In the genomic region with DNA sequence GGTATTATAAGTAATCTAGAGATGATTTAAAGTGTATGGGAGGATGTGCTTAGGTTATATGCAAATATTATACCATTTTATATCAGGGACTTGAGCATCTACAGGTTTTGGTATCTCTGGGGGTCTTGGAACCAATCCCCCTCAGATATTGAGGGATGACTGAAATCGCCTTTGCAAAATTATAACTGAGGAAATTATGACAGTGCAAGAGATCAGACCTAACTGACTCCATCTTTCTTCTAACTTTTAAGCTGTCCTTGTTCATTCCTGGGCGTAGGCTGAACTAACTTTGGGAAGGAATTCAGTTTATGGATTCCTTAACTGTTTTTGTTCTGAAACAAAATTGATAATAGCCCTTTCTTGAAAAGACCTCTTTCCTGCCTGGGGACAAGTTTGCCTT, we compare ENCODE assay signal across 20 cellular contexts.
"Had no signal": no experiment of that assay in that cellular context is flagged by ENCODE, and none has a peak within 500 bp of the region (broad histone marks: within the 10 kb centered on the region; RNA-seq: fewer than 3 reads in every experiment).

No MANE protein-coding gene starts in this region.

- H3K27me3 ChIP-seq: heart right ventricle, sigmoid colon had no signal

- H3K27ac ChIP-seq: coronary artery, heart right ventricle, lower lobe of right lung, thoracic aorta had no signal

- H3K4me3 ChIP-seq: coronary artery, heart right ventricle, lower lobe of right lung, sigmoid colon, thoracic aorta had no signal

- H3K27me3 Mint-ChIP-seq: activated naive CD8-positive, alpha-beta T cell treated with anti-CD3 and anti-CD28 coated beads, Interleukin-2, amount 10 ng/mL, durations not matched to agents 7 days and 5 days; progenitor cell of endocrine pancreas had no signal

- H3K4me3 Mint-ChIP-seq: activated naive CD4-positive, alpha-beta T cell treated with anti-CD3 and anti-CD28 coated beads for 36 hours; activated naive CD8-positive, alpha-beta T cell treated with anti-CD3 and anti-CD28 coated beads, Interleukin-2, amount 10 ng/mL, durations not matched to agents 7 days and 5 days; natural killer cell; T-helper 1 cell treated with Interleukin-12 subunit alpha and Interleukin-12 subunit beta and Interleukin-4 antibody, amounts not matched to agents 30 μg/mL and 1 μg/mL, for 36 hours; WTC11 had no signal

- H3K27ac Mint-ChIP-seq: activated naive CD4-positive, alpha-beta T cell treated with anti-CD3 and anti-CD28 coated beads for 36 hours; activated naive CD8-positive, alpha-beta T cell treated with anti-CD3 and anti-CD28 coated beads, Interleukin-2, amount 10 ng/mL, durations not matched to agents 7 days and 5 days; natural killer cell; progenitor cell of endocrine pancreas; T-helper 1 cell treated with Interleukin-12 subunit alpha and Interleukin-12 subunit beta and Interleukin-4 antibody, amounts not matched to agents 30 μg/mL and 1 μg/mL, for 36 hours; WTC11 had no signal

- H3K9me3 ChIP-seq: heart right ventricle, lower lobe of right lung, sigmoid colon, thoracic aorta had no signal

- ATAC-seq: lower lobe of right lung, natural killer cell had no signal

- H3K4me1 Mint-ChIP-seq: natural killer cell had no signal

- FAIRE-seq: bronchial epithelial cell, kidney had no signal

- H3K36me3 ChIP-seq: heart right ventricle, lower lobe of right lung, sigmoid colon, thoracic aorta had no signal

- DNase-seq: activated CD8-positive, alpha-beta memory T cell treated with anti-CD3 and anti-CD28 coated beads for 24 hours; activated CD8-positive, alpha-beta memory T cell treated with anti-CD3 and anti-CD28 coated beads, Interleukin-2, amount 50 U/mL, for 48 hours; activated effector memory CD4-positive, alpha-beta T cell treated with Interleukin-2 at 50 U/mL for 16 hours; activated naive CD4-positive, alpha-beta T cell treated with anti-CD3 and anti-CD28 coated beads for 36 hours; activated naive CD8-positive, alpha-beta T cell treated with anti-CD3 and anti-CD28 coated beads, Interleukin-2, amount 10 ng/mL, durations not matched to agents 7 days and 5 days; activated T-cell treated with anti-CD3 and anti-CD28 coated beads, Interleukin-2, amount 50 U/mL, for 48 hours; heart right ventricle; kidney; lower lobe of right lung; natural killer cell; retina; sigmoid colon; stimulated activated CD4-positive, alpha-beta T cell treated with anti-CD3 and anti-CD28 coated beads, Interleukin-2, amount 100 ng/mL, for 48 hours; stimulated activated naive CD4-positive, alpha-beta T cell treated with Interleukin-2 at 50 U/mL for 16 hours had no signal

- H3K36me3 Mint-ChIP-seq: activated naive CD8-positive, alpha-beta T cell treated with anti-CD3 and anti-CD28 coated beads, Interleukin-2, amount 10 ng/mL, durations not matched to agents 7 days and 5 days; natural killer cell; WTC11 had no signal

- H3K9me3 Mint-ChIP-seq: activated naive CD4-positive, alpha-beta T cell treated with anti-CD3 and anti-CD28 coated beads for 36 hours; activated naive CD8-positive, alpha-beta T cell treated with anti-CD3 and anti-CD28 coated beads, Interleukin-2, amount 10 ng/mL, durations not matched to agents 7 days and 5 days; natural killer cell; T-helper 1 cell treated with Interleukin-12 subunit alpha and Interleukin-12 subunit beta and Interleukin-4 antibody, amounts not matched to agents 30 μg/mL and 1 μg/mL, for 36 hours; WTC11 had no signal

- H3K4me1 ChIP-seq: heart right ventricle, lower lobe of right lung had no signal
